Comparison of ENCODE assay signal across 17 cellular contexts in the genomic region with DNA sequence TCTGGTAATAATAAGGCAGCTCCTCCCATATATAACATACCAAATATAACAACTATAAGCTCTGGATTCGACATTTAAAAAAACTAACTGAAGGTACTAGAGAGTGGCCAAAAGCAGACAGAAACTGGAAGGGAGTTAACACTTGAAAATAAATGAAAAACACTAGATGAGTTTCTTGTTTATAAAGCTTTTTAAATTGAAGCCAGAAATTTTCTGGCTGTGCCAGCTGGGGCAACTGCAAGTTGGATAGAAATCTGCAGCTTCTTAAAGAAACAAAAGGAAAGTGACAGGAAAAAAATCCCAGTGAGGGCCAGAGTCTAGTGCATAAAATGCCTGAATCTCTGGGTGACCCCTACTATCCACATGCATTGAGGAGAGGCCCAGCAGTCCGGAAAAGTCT.
DNase-seq lines count a peak whose midpoint lies in the region; ATAC-seq and TF ChIP-seq lines count a peak whose summit lies in the region.
"Had no signal": no experiment of that assay in that cellular context is flagged by ENCODE, and none has a peak within 500 bp of the region (broad histone marks: within the 10 kb centered on the region; RNA-seq: fewer than 3 reads in every experiment).

No MANE protein-coding gene starts in this region.

- no peaks in the 10 kb centered on the region for H3K36me3 ChIP-seq in GM23338 (ENCODE audit: insufficient read depth)
- H3K36me3 ChIP-seq in Peyer's patch, result no peaks in the 10 kb centered on the region

- H3K9me2 ChIP-seq in GM23338 (ENCODE audit: insufficient read depth), result no peaks in the 10 kb centered on the region

- no peaks in the 10 kb centered on the region for H3K9me3 ChIP-seq in Peyer's patch

- H3K4me3 Mint-ChIP-seq in GM23338 (no peak overlapping the region), osteocyte (ENCODE audit: unreplicated experiment) (no peak overlapping the region)

- H3K27ac Mint-ChIP-seq in GM23338, result peak overlapping the region; percentile 38; the same call in 1 of the 2 replicates
- H3K27ac Mint-ChIP-seq in osteocyte (ENCODE audit: unreplicated experiment), result peak overlapping the region; percentile 42
- H3K27ac Mint-ChIP-seq: CD4-positive, alpha-beta memory T cell had no signal

- H3K27me3 Mint-ChIP-seq in GM23338 (ENCODE audit: insufficient read depth, low read depth, poor library complexity) (peaks cover 2% of the 10 kb centered on the region), osteocyte (ENCODE audit: unreplicated experiment) (no peaks in the 10 kb centered on the region)
- H3K27me3 Mint-ChIP-seq: CD4-positive, alpha-beta memory T cell had no signal

- H3K36me3 Mint-ChIP-seq in GM23338 (ENCODE audit: low read depth), result no peaks in the 10 kb centered on the region
- H3K36me3 Mint-ChIP-seq in osteocyte (ENCODE audit: unreplicated experiment), result peaks cover 2% of the 10 kb centered on the region

- TF ChIP-seq CTCF in GM23338 (conservative IDR thresholded peaks at IDR 0.05; ENCODE audit: low read depth in 2 of 2), result no peak
- TF ChIP-seq CTCF in osteocyte (IDR thresholded peaks at IDR 0.05), result no peak
- TF ChIP-seq CTCF in Peyer's patch (IDR thresholded peaks at IDR 0.05), result no peak

- H3K27me3 ChIP-seq in GM23338 (ENCODE audit: insufficient read depth) (no peaks in the 10 kb centered on the region), Peyer's patch (no peaks in the 10 kb centered on the region)

- H3K27ac ChIP-seq in GM23338 (ENCODE audit: low read depth) (no peak overlapping the region), Peyer's patch (no peak overlapping the region)
- H3K27ac ChIP-seq: 22Rv1 had no signal

- H3K4me1 Mint-ChIP-seq in GM23338 (peaks cover 43% of the 10 kb centered on the region), osteocyte (ENCODE audit: unreplicated experiment) (peaks cover 34% of the 10 kb centered on the region)

- H3K9me3 Mint-ChIP-seq in GM23338, result no peaks in the 10 kb centered on the region
- peaks cover 4% of the 10 kb centered on the region for H3K9me3 Mint-ChIP-seq in osteocyte (ENCODE audit: unreplicated experiment)

- no peak overlapping the region for H2AFZ ChIP-seq in GM23338

- no peak for TF ChIP-seq POLR2A in Peyer's patch (IDR thresholded peaks at IDR 0.05)

- no peak for DNase-seq in GM23338 (ENCODE audit: low spot score)
- peak; percentile 26 for DNase-seq in fibroblast of gingiva (ENCODE audit: low read depth)
- DNase-seq in medulla oblongata (ENCODE audit: extremely low spot score), result peak; percentile 21
- DNase-seq in osteocyte (ENCODE audit: extremely low spot score, unreplicated experiment), result no peak
- no peak for DNase-seq in Peyer's patch
- DNase-seq in AML-193 (lab: John Stamatoyannopoulos, UW), result no peak
- DNase-seq in RPMI8226, result no peak
- DNase-seq: ACHN; Calu3; CD4-positive, alpha-beta memory T cell; COR-L47; DMS53; DND-41; H7; HCEC 1CT had no signal

- no peaks in the 10 kb centered on the region for H4K20me1 ChIP-seq in GM23338 (replicated peaks; ENCODE audit: insufficient read depth)

- no peaks in the 10 kb centered on the region for H3F3A ChIP-seq in GM23338 (replicated peaks; ENCODE audit: low read depth)

- H3K79me2 ChIP-seq in GM23338 (replicated peaks; ENCODE audit: insufficient read depth), result no peaks in the 10 kb centered on the region

- no peak for ATAC-seq in GM23338
- ATAC-seq in HG02884 (IDR thresholded peaks at IDR 0.05; ENCODE audit: unreplicated experiment), result no peak

- H3K4me2 ChIP-seq in GM23338, result no peak overlapping the region

- H3K4me3 ChIP-seq in GM23338 (no peak overlapping the region), Peyer's patch (no peak overlapping the region)

- H3K4me1 ChIP-seq in GM23338 (ENCODE audit: insufficient read depth) (0 out of 2 replicates have a peak, but pooled peaks cover 3% of the 10 kb centered on the region), Peyer's patch (no peaks in the 10 kb centered on the region)

TF ChIP-seq in GM23338, 12 proteins besides CTCF, POLR2A, EP300 and RAD21:
- TF ChIP-seq, protein P1, sequence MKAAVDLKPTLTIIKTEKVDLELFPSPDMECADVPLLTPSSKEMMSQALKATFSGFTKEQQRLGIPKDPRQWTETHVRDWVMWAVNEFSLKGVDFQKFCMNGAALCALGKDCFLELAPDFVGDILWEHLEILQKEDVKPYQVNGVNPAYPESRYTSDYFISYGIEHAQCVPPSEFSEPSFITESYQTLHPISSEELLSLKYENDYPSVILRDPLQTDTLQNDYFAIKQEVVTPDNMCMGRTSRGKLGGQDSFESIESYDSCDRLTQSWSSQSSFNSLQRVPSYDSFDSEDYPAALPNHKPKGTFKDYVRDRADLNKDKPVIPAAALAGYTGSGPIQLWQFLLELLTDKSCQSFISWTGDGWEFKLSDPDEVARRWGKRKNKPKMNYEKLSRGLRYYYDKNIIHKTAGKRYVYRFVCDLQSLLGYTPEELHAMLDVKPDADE (IDR thresholded peaks at IDR 0.05), result no peak
- TF ChIP-seq EZH2 (IDR thresholded peaks at IDR 0.05; ENCODE audit: low read depth, unreplicated experiment) (no peak), ZNF331 (CRISPR knock-in tag; IDR thresholded peaks at IDR 0.05; ENCODE audit: low read depth) (no peak), CREB1 (CRISPR knock-in tag; IDR thresholded peaks at IDR 0.05; ENCODE audit: low read depth) (no peak), NANOG (IDR thresholded peaks at IDR 0.05; ENCODE audit: borderline replicate concordance) (no peak), STAT1 (IDR thresholded peaks at IDR 0.05; ENCODE audit: unreplicated experiment) (no peak)
- TF ChIP-seq, protein P2, sequence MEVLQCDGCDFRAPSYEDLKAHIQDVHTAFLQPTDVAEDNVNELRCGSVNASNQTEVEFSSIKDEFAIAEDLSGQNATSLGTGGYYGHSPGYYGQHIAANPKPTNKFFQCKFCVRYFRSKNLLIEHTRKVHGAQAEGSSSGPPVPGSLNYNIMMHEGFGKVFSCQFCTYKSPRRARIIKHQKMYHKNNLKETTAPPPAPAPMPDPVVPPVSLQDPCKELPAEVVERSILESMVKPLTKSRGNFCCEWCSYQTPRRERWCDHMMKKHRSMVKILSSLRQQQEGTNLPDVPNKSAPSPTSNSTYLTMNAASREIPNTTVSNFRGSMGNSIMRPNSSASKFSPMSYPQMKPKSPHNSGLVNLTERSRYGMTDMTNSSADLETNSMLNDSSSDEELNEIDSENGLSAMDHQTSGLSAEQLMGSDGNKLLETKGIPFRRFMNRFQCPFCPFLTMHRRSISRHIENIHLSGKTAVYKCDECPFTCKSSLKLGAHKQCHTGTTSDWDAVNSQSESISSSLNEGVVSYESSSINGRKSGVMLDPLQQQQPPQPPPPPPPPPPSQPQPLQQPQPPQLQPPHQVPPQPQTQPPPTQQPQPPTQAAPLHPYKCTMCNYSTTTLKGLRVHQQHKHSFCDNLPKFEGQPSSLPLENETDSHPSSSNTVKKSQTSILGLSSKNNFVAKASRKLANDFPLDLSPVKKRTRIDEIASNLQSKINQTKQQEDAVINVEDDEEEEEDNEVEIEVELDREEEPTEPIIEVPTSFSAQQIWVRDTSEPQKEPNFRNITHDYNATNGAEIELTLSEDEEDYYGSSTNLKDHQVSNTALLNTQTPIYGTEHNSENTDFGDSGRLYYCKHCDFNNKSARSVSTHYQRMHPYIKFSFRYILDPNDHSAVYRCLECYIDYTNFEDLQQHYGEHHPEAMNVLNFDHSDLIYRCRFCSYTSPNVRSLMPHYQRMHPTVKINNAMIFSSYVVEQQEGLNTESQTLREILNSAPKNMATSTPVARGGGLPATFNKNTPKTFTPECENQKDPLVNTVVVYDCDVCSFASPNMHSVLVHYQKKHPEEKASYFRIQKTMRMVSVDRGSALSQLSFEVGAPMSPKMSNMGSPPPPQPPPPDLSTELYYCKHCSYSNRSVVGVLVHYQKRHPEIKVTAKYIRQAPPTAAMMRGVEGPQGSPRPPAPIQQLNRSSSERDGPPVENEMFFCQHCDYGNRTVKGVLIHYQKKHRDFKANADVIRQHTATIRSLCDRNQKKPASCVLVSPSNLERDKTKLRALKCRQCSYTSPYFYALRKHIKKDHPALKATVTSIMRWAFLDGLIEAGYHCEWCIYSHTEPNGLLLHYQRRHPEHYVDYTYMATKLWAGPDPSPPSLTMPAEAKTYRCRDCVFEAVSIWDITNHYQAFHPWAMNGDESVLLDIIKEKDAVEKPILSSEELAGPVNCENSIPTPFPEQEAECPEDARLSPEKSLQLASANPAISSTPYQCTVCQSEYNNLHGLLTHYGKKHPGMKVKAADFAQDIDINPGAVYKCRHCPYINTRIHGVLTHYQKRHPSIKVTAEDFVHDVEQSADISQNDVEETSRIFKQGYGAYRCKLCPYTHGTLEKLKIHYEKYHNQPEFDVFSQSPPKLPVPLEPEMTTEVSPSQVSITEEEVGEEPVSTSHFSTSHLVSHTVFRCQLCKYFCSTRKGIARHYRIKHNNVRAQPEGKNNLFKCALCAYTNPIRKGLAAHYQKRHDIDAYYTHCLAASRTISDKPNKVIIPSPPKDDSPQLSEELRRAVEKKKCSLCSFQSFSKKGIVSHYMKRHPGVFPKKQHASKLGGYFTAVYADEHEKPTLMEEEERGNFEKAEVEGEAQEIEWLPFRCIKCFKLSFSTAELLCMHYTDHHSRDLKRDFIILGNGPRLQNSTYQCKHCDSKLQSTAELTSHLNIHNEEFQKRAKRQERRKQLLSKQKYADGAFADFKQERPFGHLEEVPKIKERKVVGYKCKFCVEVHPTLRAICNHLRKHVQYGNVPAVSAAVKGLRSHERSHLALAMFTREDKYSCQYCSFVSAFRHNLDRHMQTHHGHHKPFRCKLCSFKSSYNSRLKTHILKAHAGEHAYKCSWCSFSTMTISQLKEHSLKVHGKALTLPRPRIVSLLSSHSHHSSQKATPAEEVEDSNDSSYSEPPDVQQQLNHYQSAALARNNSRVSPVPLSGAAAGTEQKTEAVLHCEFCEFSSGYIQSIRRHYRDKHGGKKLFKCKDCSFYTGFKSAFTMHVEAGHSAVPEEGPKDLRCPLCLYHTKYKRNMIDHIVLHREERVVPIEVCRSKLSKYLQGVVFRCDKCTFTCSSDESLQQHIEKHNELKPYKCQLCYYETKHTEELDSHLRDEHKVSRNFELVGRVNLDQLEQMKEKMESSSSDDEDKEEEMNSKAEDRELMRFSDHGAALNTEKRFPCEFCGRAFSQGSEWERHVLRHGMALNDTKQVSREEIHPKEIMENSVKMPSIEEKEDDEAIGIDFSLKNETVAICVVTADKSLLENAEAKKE (CRISPR knock-in tag; IDR thresholded peaks at IDR 0.05), result no peak
TF ChIP-seq in GM23338: peak in this region for 0.

Comparison
In these comparisons a context has a peak if more than half of its experiments do, and no peak if none do; other contexts are left out.
1. DNase-seq: peak in fibroblast of gingiva (single experiment) and medulla oblongata (single experiment); none in GM23338 (single experiment), osteocyte (single experiment), Peyer's patch (0 of 3), AML-193 (0 of 2) and RPMI8226 (single experiment).